ENCODE assay signal across 13 cellular contexts in the genomic region with DNA sequence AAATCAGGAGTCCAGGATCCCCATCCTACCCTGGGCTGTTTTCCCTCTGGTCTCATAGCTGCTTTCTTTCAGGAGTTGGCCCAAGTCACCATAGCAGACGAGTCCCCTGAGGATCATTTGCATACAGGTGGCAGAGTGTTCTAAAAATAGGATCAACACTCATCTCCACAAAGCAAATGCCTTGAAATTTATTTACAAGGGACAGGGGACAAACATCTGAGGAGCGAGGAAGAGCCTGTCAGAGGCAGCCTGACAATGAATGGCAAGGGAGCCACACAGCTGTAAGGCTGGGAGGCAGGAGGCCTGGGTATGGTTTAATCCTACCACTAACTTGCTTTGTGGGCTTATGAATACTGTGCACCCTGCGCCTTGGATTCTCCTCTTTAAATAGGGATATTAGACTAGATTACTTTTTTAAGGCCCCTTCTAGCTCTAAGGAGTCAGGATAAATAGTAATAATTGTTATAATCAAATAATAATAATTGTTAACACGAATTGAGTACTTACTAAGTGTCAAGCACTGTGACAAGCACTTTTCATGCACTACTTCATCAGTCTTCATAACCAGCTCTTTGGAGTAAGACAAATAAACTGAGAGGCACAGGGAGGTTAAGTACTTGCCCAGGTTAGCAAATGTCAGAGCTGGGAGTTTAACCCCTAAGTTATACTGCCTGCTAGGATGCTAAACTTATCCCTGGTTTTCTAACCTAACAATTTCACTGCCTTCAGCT. TPM values are rescaled to one million over a fixed set of nuclear protein-coding genes. Genes with fewer than 3 reads are reported as not detected.
DNase-seq lines count a peak whose midpoint lies in the region; ATAC-seq and TF ChIP-seq lines count a peak whose summit lies in the region.
"Had no signal": no experiment of that assay in that cellular context is flagged by ENCODE, and none has a peak within 500 bp of the region (broad histone marks: within the 10 kb centered on the region; RNA-seq: fewer than 3 reads in every experiment).

No MANE protein-coding gene starts in this region.

- H3K14ac ChIP-seq in mesenchymal stem cell (ENCODE audit: low read length in 2 of 2): peak overlapping the region in 1 of 2 experiments; percentile 84

- H4K91ac ChIP-seq in mesenchymal stem cell (ENCODE audit: low read length): no peak overlapping the region

- H3K27me3 ChIP-seq in lung (ENCODE audit: control insufficient read depth, insufficient read depth) (peaks cover 3% of the 10 kb centered on the region), mesenchymal stem cell (ENCODE audit: control insufficient read depth in 1 of 2, insufficient read depth in 1 of 2, low read length in 2 of 2) (no peaks in the 10 kb centered on the region)

- H3K4ac ChIP-seq in mesenchymal stem cell (ENCODE audit: low read depth in 1 of 2, low read length in 2 of 2): no peak overlapping the region

- H3K18ac ChIP-seq in mesenchymal stem cell (ENCODE audit: low read depth in 1 of 2, low read length in 2 of 2): no peak overlapping the region

- DNase-seq in NCI-H2196 treated with DMSO at 0.1 percent for 48 hours (lab: John Stamatoyannopoulos, UW; ENCODE audit: unreplicated experiment) (peak; percentile 23), lung (ENCODE audit: low spot score) (no peak), mesenchymal stem cell (no peak)
- DNase-seq: activated CD4-positive, alpha-beta T cell treated with anti-CD3 and anti-CD28 coated beads for 4 hours; effector CD4-positive, alpha-beta T cell; stimulated activated CD4-positive, alpha-beta T cell treated with anti-CD3 and anti-CD28 coated beads, Interleukin-15, amount 100 ng/mL, for 24 hours; stomach had no signal

- H3K23ac ChIP-seq in mesenchymal stem cell (ENCODE audit: low read length in 2 of 2): no peak overlapping the region

- WGBS in lung, 2 donors: 61 to 80% methylated on average over 4 of the region's 4 CpGs
- 84% methylated on average over 2 of the region's 4 CpGs for WGBS in mesenchymal stem cell

- no peak overlapping the region for H2BK5ac ChIP-seq in mesenchymal stem cell (ENCODE audit: low read depth, low read length, poor library complexity, severe bottlenecking)

- ATAC-seq in GM18498 (IDR thresholded peaks at IDR 0.05; ENCODE audit: unreplicated experiment): peak; percentile 54
- ATAC-seq in HG03280 (IDR thresholded peaks at IDR 0.05; ENCODE audit: unreplicated experiment): peak; percentile 56
- ATAC-seq in lung (ENCODE audit: insufficient read depth, low FRiP score): peak; percentile 58
- no peak for ATAC-seq in GM19023 (IDR thresholded peaks at IDR 0.05; ENCODE audit: unreplicated experiment)
- no peak for ATAC-seq in GM21367 (IDR thresholded peaks at IDR 0.05; ENCODE audit: unreplicated experiment)
- ATAC-seq in HG02623 (IDR thresholded peaks at IDR 0.05; ENCODE audit: unreplicated experiment): no peak

- H2BK15ac ChIP-seq in mesenchymal stem cell (ENCODE audit: low read depth, poor library complexity, severe bottlenecking): no peak overlapping the region

- peaks cover 0 to 3% of the 10 kb centered on the region in 2 donors for H3K9me3 ChIP-seq in lung (ENCODE audit: control insufficient read depth in 2 of 2, insufficient read depth in 1 of 2, low read length in 1 of 2)
- H3K9me3 ChIP-seq in mesenchymal stem cell (ENCODE audit: control insufficient read depth, low read length): no peaks in the 10 kb centered on the region
- H3K9me3 ChIP-seq: stomach had no signal

- no peak overlapping the region for H2AK5ac ChIP-seq in mesenchymal stem cell (ENCODE audit: low read length, severe bottlenecking)

- H2BK120ac ChIP-seq in mesenchymal stem cell (ENCODE audit: low read depth, low read length): no peak overlapping the region

- TF ChIP-seq CTCF in lung (IDR thresholded peaks at IDR 0.05; ENCODE audit: control extremely low read depth, extremely low read depth): no peak

- H3K79me1 ChIP-seq in mesenchymal stem cell (replicated peaks; ENCODE audit: low read length, poor library complexity, severe bottlenecking): peaks cover 31% of the 10 kb centered on the region

- no peak overlapping the region for H3K4me3 ChIP-seq in lung
- H3K4me3 ChIP-seq in mesenchymal stem cell (ENCODE audit: insufficient read depth in 1 of 2, low read depth in 1 of 2, low read length in 2 of 2): no peak overlapping the region
- H3K4me3 ChIP-seq: stomach had no signal

- no peak overlapping the region for H3K27ac ChIP-seq in lung (ENCODE audit: low read depth in 1 of 2, low read length in 1 of 2)
- H3K27ac ChIP-seq in mesenchymal stem cell (ENCODE audit: low read length, poor library complexity, severe bottlenecking): no peak overlapping the region
- H3K27ac ChIP-seq: stomach had no signal

- H3K9ac ChIP-seq in mesenchymal stem cell (ENCODE audit: low read length): no peak overlapping the region

- no peak overlapping the region for H2AFZ ChIP-seq in mesenchymal stem cell (ENCODE audit: low read depth, low read length)

- no peaks in the 10 kb centered on the region for H3K4me1 ChIP-seq in lung (ENCODE audit: control insufficient read depth in 2 of 2, insufficient read depth in 2 of 2, low read length in 2 of 2)
- H3K4me1 ChIP-seq in mesenchymal stem cell (ENCODE audit: control insufficient read depth, insufficient read depth, low read depth, low read length): peaks cover 9% of the 10 kb centered on the region
- H3K4me1 ChIP-seq: stomach had no signal

- no peak overlapping the region for H2BK12ac ChIP-seq in mesenchymal stem cell (ENCODE audit: low read length in 2 of 2)

- no peaks in the 10 kb centered on the region for H3K36me3 ChIP-seq in lung (ENCODE audit: control insufficient read depth in 2 of 2, insufficient read depth in 2 of 2, low read length in 2 of 2)
- peaks cover 0 to 29% of the 10 kb centered on the region in 2 experiments for H3K36me3 ChIP-seq in mesenchymal stem cell (ENCODE audit: control insufficient read depth in 1 of 2, insufficient read depth in 2 of 2, low read depth in 1 of 2, low read length in 2 of 2)
- H3K36me3 ChIP-seq: stomach had no signal

- no peak overlapping the region for H3K4me2 ChIP-seq in mesenchymal stem cell (ENCODE audit: low read length, poor library complexity, severe bottlenecking)

- no peak overlapping the region for H4K8ac ChIP-seq in mesenchymal stem cell (ENCODE audit: low read length)

RNA-seq across cellular contexts. Expression of a gene that starts 34.5 kb away (rescaled TPM):
- total RNA-seq in lung: under 1 TPM; 0.18 to 0.57 TPM
- under 1 TPM; 0.02 to 0.03 TPM for polyA plus RNA-seq in lung
- 5.2 TPM for polyA plus RNA-seq in mesenchymal stem cell (2013, experiment 1 of 2)
- polyA plus RNA-seq in mesenchymal stem cell (2013, experiment 2 of 2): 4.9 TPM
- polyA plus RNA-seq: IgD-negative memory B cell had no signal

Comparison
In these comparisons a context has a peak if more than half of its experiments do, and no peak if none do; other contexts are left out.
1. ATAC-seq: peak in GM18498 (single experiment), HG03280 (single experiment) and lung (single experiment); none in GM19023 (single experiment), GM21367 (single experiment) and HG02623 (single experiment).